Comparison of ENCODE assay signal across 10 cellular contexts in the genomic region with DNA sequence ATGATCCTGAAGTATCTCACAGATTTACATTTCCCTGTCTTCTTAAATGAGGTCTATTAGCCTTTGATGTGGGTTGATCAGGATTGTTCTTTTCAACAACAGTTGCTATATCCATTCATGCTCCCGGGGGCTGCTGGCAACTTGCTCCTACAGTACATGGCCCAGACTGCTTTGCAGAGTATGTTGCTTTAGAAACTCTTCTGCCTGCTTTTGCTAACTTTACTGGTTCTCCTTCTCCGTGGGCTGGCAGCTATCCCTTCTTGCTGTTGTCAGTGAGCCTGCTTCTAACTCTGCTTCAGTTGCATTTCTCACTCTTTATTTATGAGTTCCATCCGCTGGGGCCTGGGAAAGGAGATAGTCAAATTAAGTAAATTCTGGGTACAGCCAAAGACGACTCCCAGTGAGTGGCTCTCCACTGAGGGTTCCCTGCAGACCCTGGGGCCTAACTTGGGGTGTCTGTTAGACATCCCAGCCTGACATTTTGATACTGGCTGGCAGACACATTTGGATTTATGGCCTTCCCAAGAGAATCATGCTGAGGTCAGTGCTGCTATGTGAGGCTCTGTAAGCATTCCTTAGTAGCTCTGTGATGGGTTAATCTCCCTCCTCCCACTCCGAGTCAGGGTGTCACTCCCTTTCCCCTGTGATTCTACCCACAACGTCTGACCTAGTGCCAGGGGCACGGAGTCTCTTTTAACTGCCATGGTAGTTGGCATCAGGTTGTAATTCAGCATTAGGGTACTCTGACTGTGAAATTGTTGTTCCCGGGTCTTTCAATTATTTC.
DNase-seq lines count a peak whose midpoint lies in the region; ATAC-seq, FAIRE-seq and TF ChIP-seq lines count a peak whose summit lies in the region.
"Had no signal": no experiment of that assay in that cellular context is flagged by ENCODE, and none has a peak within 500 bp of the region (broad histone marks: within the 10 kb centered on the region; RNA-seq: fewer than 3 reads in every experiment).

No MANE protein-coding gene starts in this region.

- H3K9ac ChIP-seq in H1 (replicated peaks in 1 of 4; ENCODE audit: extremely low read depth in 1 of 4, low read depth in 3 of 4, low read length in 3 of 4), result no peak overlapping the region

- H3K4me3 Mint-ChIP-seq in activated naive CD8-positive, alpha-beta T cell treated with anti-CD3 and anti-CD28 coated beads, Interleukin-2, amount 10 ng/mL, durations not matched to agents 7 days and 5 days, result no peak overlapping the region
- no peak overlapping the region for H3K4me3 Mint-ChIP-seq in activated naive CD8-positive, alpha-beta T cell treated with anti-CD3 and anti-CD28 coated beads, Interleukin-2, amount 50 U/mL, for 24 hours
- H3K4me3 Mint-ChIP-seq: B cell had no signal

- H3K14ac ChIP-seq in H1 (ENCODE audit: insufficient read length), result no peak overlapping the region

- no peaks in the 10 kb centered on the region; the same call in 1 of the 2 replicates for H3K79me1 ChIP-seq in H1 (ENCODE audit: low read depth, low read length)

- H2AK5ac ChIP-seq in H1 (ENCODE audit: low read depth, low read length), result peak overlapping the region; percentile 71

- no peak overlapping the region for H3K18ac ChIP-seq in H1 (ENCODE audit: extremely low read depth, low read length)

- FAIRE-seq in H1 (lab: Jason Lieb, UNC), result no peak

- no peaks in the 10 kb centered on the region for H3K36me3 ChIP-seq in H1 (ENCODE audit: control insufficient read depth in 2 of 4, insufficient read depth in 4 of 4, low read length in 3 of 4)
- H3K36me3 ChIP-seq in vagina, result no peaks in the 10 kb centered on the region

- H3K27me3 Mint-ChIP-seq in activated naive CD8-positive, alpha-beta T cell treated with anti-CD3 and anti-CD28 coated beads, Interleukin-2, amount 10 ng/mL, durations not matched to agents 7 days and 5 days, result no peaks in the 10 kb centered on the region
- H3K27me3 Mint-ChIP-seq in activated naive CD8-positive, alpha-beta T cell treated with anti-CD3 and anti-CD28 coated beads, Interleukin-2, amount 50 U/mL, for 24 hours, result no peaks in the 10 kb centered on the region
- H3K27me3 Mint-ChIP-seq: B cell had no signal

- H3K9me3 ChIP-seq in H1 (ENCODE audit: insufficient read depth in 2 of 2, low read depth in 1 of 2, low read length in 1 of 2) (no peaks in the 10 kb centered on the region), vagina (no peaks in the 10 kb centered on the region)

- H4K5ac ChIP-seq in H1 (ENCODE audit: insufficient read length, low read depth, low read length), result no peak overlapping the region

- TF ChIP-seq RAD21 in H1 (IDR thresholded peaks at IDR 0.05 in 1 of 2, conservative IDR thresholded peaks at IDR 0.05 in 1 of 2; ENCODE audit: low read depth in 2 of 2, low read length in 2 of 2), result no peak

- H3K4me1 Mint-ChIP-seq in activated naive CD8-positive, alpha-beta T cell treated with anti-CD3 and anti-CD28 coated beads, Interleukin-2, amount 10 ng/mL, durations not matched to agents 7 days and 5 days, result peaks cover 23% of the 10 kb centered on the region
- H3K4me1 Mint-ChIP-seq in activated naive CD8-positive, alpha-beta T cell treated with anti-CD3 and anti-CD28 coated beads, Interleukin-2, amount 50 U/mL, for 24 hours, result peaks cover 16% of the 10 kb centered on the region

- no peak for TF ChIP-seq EP300 in H1 (IDR thresholded peaks at IDR 0.05; ENCODE audit: borderline replicate concordance in 1 of 2, low read depth in 2 of 2, low read length in 2 of 2)

- no peak overlapping the region for H3K4me3 ChIP-seq in H1 (ENCODE audit: extremely low read depth in 1 of 4, insufficient read depth in 2 of 4, low read depth in 3 of 4, low read length in 4 of 4)
- no peak overlapping the region for H3K4me3 ChIP-seq in vagina

- H3K23ac ChIP-seq in H1 (ENCODE audit: insufficient read length), result no peak overlapping the region

- H3K79me2 ChIP-seq in H1 (ENCODE audit: control insufficient read depth in 1 of 2, insufficient read depth in 2 of 2, low read length in 2 of 2), result peaks cover 0 to 5% of the 10 kb centered on the region in 2 experiments; a peak in 1 of 4 replicates

- H3K9me3 Mint-ChIP-seq in activated naive CD8-positive, alpha-beta T cell treated with anti-CD3 and anti-CD28 coated beads, Interleukin-2, amount 10 ng/mL, durations not matched to agents 7 days and 5 days, result no peaks in the 10 kb centered on the region
- no peaks in the 10 kb centered on the region for H3K9me3 Mint-ChIP-seq in activated naive CD8-positive, alpha-beta T cell treated with anti-CD3 and anti-CD28 coated beads, Interleukin-2, amount 50 U/mL, for 24 hours

- no peak overlapping the region for H4K91ac ChIP-seq in H1 (replicated peaks; ENCODE audit: insufficient read length, low read length)

- POLR2A ChIA-PET in activated naive CD8-positive, alpha-beta T cell treated with anti-CD3 and anti-CD28 coated beads, Interleukin-2, amount 10 ng/mL, durations not matched to agents 7 days and 5 days (lab: Charles Lee), result no interaction called here
- POLR2A ChIA-PET in H1 (lab: Charles Lee; ENCODE audit: partially characterized antibody), result no interaction called here

- no peak for ATAC-seq in activated naive CD8-positive, alpha-beta T cell treated with anti-CD3 and anti-CD28 coated beads, Interleukin-2, amount 10 ng/mL, durations not matched to agents 7 days and 5 days (ENCODE audit: low read depth)
- ATAC-seq in activated naive CD8-positive, alpha-beta T cell treated with anti-CD3 and anti-CD28 coated beads, Interleukin-2, amount 50 U/mL, for 24 hours, result no peak
- ATAC-seq: activated CD4-positive, CD25-positive, alpha-beta regulatory T cell treated with anti-CD3 and anti-CD28 coated beads, Interleukin-2, amount 50 U/mL, for 24 hours had no signal

- peaks cover 2% of the 10 kb centered on the region for H3K36me3 Mint-ChIP-seq in activated naive CD8-positive, alpha-beta T cell treated with anti-CD3 and anti-CD28 coated beads, Interleukin-2, amount 10 ng/mL, durations not matched to agents 7 days and 5 days
- no peaks in the 10 kb centered on the region for H3K36me3 Mint-ChIP-seq in activated naive CD8-positive, alpha-beta T cell treated with anti-CD3 and anti-CD28 coated beads, Interleukin-2, amount 50 U/mL, for 24 hours (ENCODE audit: low read depth)

- WGBS in H1 (ENCODE audit: extremely low coverage in 1 of 2, insufficient coverage in 1 of 2, insufficient read length in 1 of 2, insufficient replicate concordance in 2 of 2, low coverage in 1 of 2, low lambda C conversion rate in 2 of 2, missing lambda C conversion rate in 1 of 2), 2 experiments, result 81% methylated on average over 8 of the region's 8 CpGs; no CpG with 5 or more reads in 1 of the 2 experiments

- intact Hi-C loops in vagina (cut with DNase I), result no loop called here

- no peak overlapping the region for H4K8ac ChIP-seq in H1 (ENCODE audit: extremely low read depth, insufficient read depth, low read length)

- H3K23me2 ChIP-seq in H1 (ENCODE audit: low read depth, low read length), result no peaks in the 10 kb centered on the region

- H2BK5ac ChIP-seq in H1 (ENCODE audit: low read depth, low read length), result no peak overlapping the region

- H3K27me3 ChIP-seq in H1 (replicated peaks in 1 of 4; ENCODE audit: control insufficient read depth in 3 of 4, extremely low read depth in 1 of 4, insufficient read depth in 3 of 4, low read length in 3 of 4) (no peaks in the 10 kb centered on the region), vagina (no peaks in the 10 kb centered on the region)

- TF ChIP-seq POLR2A in H1 (IDR thresholded peaks at IDR 0.05; ENCODE audit: control extremely low read depth in 1 of 2, low read depth in 2 of 2, low read length in 2 of 2) (no peak), vagina (IDR thresholded peaks at IDR 0.05) (no peak)

- peak overlapping the region; percentile 47 for H3K27ac Mint-ChIP-seq in activated naive CD8-positive, alpha-beta T cell treated with anti-CD3 and anti-CD28 coated beads, Interleukin-2, amount 10 ng/mL, durations not matched to agents 7 days and 5 days
- H3K27ac Mint-ChIP-seq in activated naive CD8-positive, alpha-beta T cell treated with anti-CD3 and anti-CD28 coated beads, Interleukin-2, amount 50 U/mL, for 24 hours, result no peak overlapping the region
- H3K27ac Mint-ChIP-seq: B cell had no signal

- H2AFZ ChIP-seq in H1 (ENCODE audit: low read length), result no peak overlapping the region

- no peak for TF ChIP-seq CTCF in H1 (IDR thresholded peaks at IDR 0.05; ENCODE audit: control extremely low read depth in 1 of 3, insufficient read depth in 1 of 3, low read depth in 1 of 3, low read length in 3 of 3)
- no peak for TF ChIP-seq CTCF in vagina (IDR thresholded peaks at IDR 0.05)

- H3K27ac ChIP-seq in H1 (ENCODE audit: low read depth, low read length), result no peak overlapping the region
- peak overlapping the region; percentile 88 for H3K27ac ChIP-seq in vagina

- H3K4me1 ChIP-seq in H1 (replicated peaks in 1 of 4; ENCODE audit: control insufficient read depth in 3 of 4, insufficient read depth in 4 of 4, low read length in 3 of 4), result peaks cover 0 to 11% (median 5%) of the 10 kb centered on the region in 4 experiments; a peak in 5 of 7 replicates
- H3K4me1 ChIP-seq in vagina, result peaks cover 85% of the 10 kb centered on the region

- CTCF ChIA-PET in H1 (lab: Charles Lee; ENCODE audit: partially characterized antibody), result no interaction called here

- H3K4me2 ChIP-seq in H1 (ENCODE audit: insufficient read depth in 1 of 2, low read depth in 2 of 2, low read length in 2 of 2), result no peak overlapping the region

- H3K4ac ChIP-seq in H1 (replicated peaks; ENCODE audit: insufficient read length, low read depth, low read length), result no peak overlapping the region

- H4K20me1 ChIP-seq in H1 (replicated peaks in 1 of 2; ENCODE audit: control insufficient read depth in 1 of 2, insufficient read depth in 2 of 2, low read length in 2 of 2), result no peaks in the 10 kb centered on the region

- H2BK20ac ChIP-seq in H1 (ENCODE audit: low read length), result 0 out of 2 replicates have a peak overlapping the region, but pooled peaks have one; percentile 56

- H2BK12ac ChIP-seq in H1 (ENCODE audit: low read depth, low read length), result peak overlapping the region; percentile 56; the same call in 1 of the 2 replicates

- H2BK15ac ChIP-seq in H1 (ENCODE audit: low read length), result no peak overlapping the region

- no peak overlapping the region for H3K56ac ChIP-seq in H1 (replicated peaks; ENCODE audit: insufficient read length, low read depth, low read length)

- no peak for DNase-seq in activated naive CD8-positive, alpha-beta T cell treated with anti-CD3 and anti-CD28 coated beads, Interleukin-2, amount 10 ng/mL, durations not matched to agents 7 days and 5 days
- no peak for DNase-seq in activated naive CD8-positive, alpha-beta T cell treated with anti-CD3 and anti-CD28 coated beads, Interleukin-2, amount 50 U/mL, for 24 hours
- DNase-seq in H1 (ENCODE audit: low read depth in 1 of 2, low spot score in 2 of 2) (no peak), mucosa of gallbladder (ENCODE audit: low spot score) (peak; percentile 36), vagina (ENCODE audit: extremely low spot score in 2 of 2) (no peak), OCI-M2 (lab: John Stamatoyannopoulos, UW; ENCODE audit: unreplicated experiment) (no peak), NCI-H2029 (lab: John Stamatoyannopoulos, UW) (no peak), medulla oblongata (ENCODE audit: extremely low spot score) (no peak)

- no peak overlapping the region for H2BK120ac ChIP-seq in H1 (replicated peaks; ENCODE audit: low read depth, low read length)

TF ChIP-seq in H1, 55 proteins besides CTCF, POLR2A, EP300 and RAD21 (continues in another document):
- TF ChIP-seq YY1 (IDR thresholded peaks at IDR 0.05; ENCODE audit: low read depth, low read length) (no peak), RBBP5 (IDR thresholded peaks at IDR 0.05; ENCODE audit: borderline replicate concordance, low read depth, low read length) (no peak)
